Comparison of ENCODE assay signal across 18 cellular contexts in the genomic region with DNA sequence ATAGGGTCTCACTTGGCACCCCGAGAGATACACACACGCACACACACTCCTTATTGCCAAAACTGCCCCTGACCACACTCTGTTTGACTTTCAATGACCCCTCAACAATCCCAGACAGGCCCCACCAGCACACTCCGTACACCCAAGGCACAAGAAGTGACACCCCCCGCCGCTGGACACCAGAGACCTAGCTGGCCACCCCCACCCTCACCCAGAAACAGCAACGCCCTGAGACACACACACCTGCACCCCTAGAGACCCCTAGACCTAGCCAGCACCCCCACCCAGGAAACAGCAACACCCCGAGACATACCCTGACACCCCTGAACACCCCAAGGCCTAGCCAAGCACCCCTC. TPM values are rescaled to one million over a fixed set of nuclear protein-coding genes. Genes with fewer than 3 reads are reported as not detected.
DNase-seq lines count a peak whose midpoint lies in the region; ATAC-seq and TF ChIP-seq lines count a peak whose summit lies in the region.
"Had no signal": no experiment of that assay in that cellular context is flagged by ENCODE, and none has a peak within 500 bp of the region (broad histone marks: within the 10 kb centered on the region; RNA-seq: fewer than 3 reads in every experiment).

No MANE protein-coding gene starts in this region.

- peaks cover 18% of the 10 kb centered on the region for H3K27me3 ChIP-seq in GM23338 (ENCODE audit: insufficient read depth)
- H3K27me3 ChIP-seq in gastroesophageal sphincter, result peaks cover 34% of the 10 kb centered on the region
- H3K27me3 ChIP-seq in stomach, result peaks cover 0 to 47% (median 29%) of the 10 kb centered on the region in 3 donors

- peaks cover 12% of the 10 kb centered on the region for H3K4me1 ChIP-seq in GM23338 (ENCODE audit: insufficient read depth)
- H3K4me1 ChIP-seq in gastroesophageal sphincter, result peaks cover 0 to 81% (median 28%) of the 10 kb centered on the region in 3 donors
- peaks cover 61 to 81% (median 69%) of the 10 kb centered on the region in 4 donors for H3K4me1 ChIP-seq in stomach

- TF ChIP-seq POLR2A in gastroesophageal sphincter (IDR thresholded peaks at IDR 0.05) (no peak), stomach (IDR thresholded peaks at IDR 0.05) (no peak)

- H4K20me1 ChIP-seq in GM23338 (replicated peaks; ENCODE audit: insufficient read depth), result no peaks in the 10 kb centered on the region; the same call in 1 of the 2 replicates

- H3K9me3 ChIP-seq in gastroesophageal sphincter, result no peaks in the 10 kb centered on the region
- H3K9me3 ChIP-seq in stomach, result no peaks in the 10 kb centered on the region
- H3K9me3 ChIP-seq: BE2C, HAP-1, suprapubic skin had no signal

- DNase-seq in GM23338 (ENCODE audit: low spot score), result no peak
- DNase-seq in activated T-helper 1 cell treated with anti-CD3 and anti-CD28 coated beads, Interleukin-12 subunit alpha, Interleukin-12 subunit beta, Interleukin-2, Interleukin-4 antibody, amounts not matched to agents 30 ng/mL and 10 ng/mL and 1 ng/mL, durations not matched to agents 14 hours and 24 hours and 36 hours (ENCODE audit: low spot score), result no peak
- DNase-seq in stomach, result no peak
- DNase-seq in amygdala (lab: John Stamatoyannopoulos, UW), result no peak
- no peak for DNase-seq in H4 (ENCODE audit: low spot score)
- DNase-seq: activated T-cell treated with anti-CD3 and anti-CD28 coated beads, Interleukin-2, amount 50 U/mL, for 4 hours; effector CD4-positive, alpha-beta T cell; NCI-H1105; NCI-H774; stimulated activated CD4-positive, alpha-beta T cell treated with anti-CD3 and anti-CD28 coated beads, Interleukin-4, amount 100 ng/mL, for 4 hours had no signal

- H3K4me1 Mint-ChIP-seq in GM23338, result peaks cover 35% of the 10 kb centered on the region
- H3K4me1 Mint-ChIP-seq in activated T-helper 1 cell treated with anti-CD3 and anti-CD28 coated beads, Interleukin-12 subunit alpha, Interleukin-12 subunit beta, Interleukin-2, Interleukin-4 antibody, amounts not matched to agents 30 ng/mL and 10 ng/mL and 1 ng/mL, durations not matched to agents 14 hours and 24 hours and 36 hours (ENCODE audit: low read depth), result peaks cover 31% of the 10 kb centered on the region

- TF ChIP-seq CTCF in GM23338 (conservative IDR thresholded peaks at IDR 0.05; ENCODE audit: low read depth in 2 of 2) (no peak), gastroesophageal sphincter (IDR thresholded peaks at IDR 0.05) (no peak), stomach (IDR thresholded peaks at IDR 0.05) (no peak)

- 60% methylated on average over 1 of the region's 7 CpGs; no CpG with 5 or more reads in 1 of the 2 donors for WGBS in gastroesophageal sphincter (ENCODE audit: low coverage in 1 of 2), 2 donors
- 72 to 79% (median 76%) methylated on average over 6 to 7 of the region's 7 CpGs for WGBS in stomach, 5 donors

- H3K79me2 ChIP-seq in GM23338 (replicated peaks; ENCODE audit: insufficient read depth), result no peaks in the 10 kb centered on the region

- no peaks in the 10 kb centered on the region for H3K9me2 ChIP-seq in GM23338 (ENCODE audit: insufficient read depth)

- no peak overlapping the region for H3K27ac ChIP-seq in GM23338 (ENCODE audit: low read depth)
- peak overlapping the region in 3 of 4 donors; percentile 35 to 65 (median 55) for H3K27ac ChIP-seq in gastroesophageal sphincter
- H3K27ac ChIP-seq in stomach, result peak overlapping the region in 4 of 5 donors; percentile 18 to 82 (median 74)
- H3K27ac ChIP-seq: suprapubic skin, VCaP had no signal

- no peak overlapping the region; the same call in 2 of the 3 replicates for H3K4me3 Mint-ChIP-seq in GM23338
- peak overlapping the region; percentile 50 for H3K4me3 Mint-ChIP-seq in activated T-helper 1 cell treated with anti-CD3 and anti-CD28 coated beads, Interleukin-12 subunit alpha, Interleukin-12 subunit beta, Interleukin-2, Interleukin-4 antibody, amounts not matched to agents 30 ng/mL and 10 ng/mL and 1 ng/mL, durations not matched to agents 14 hours and 24 hours and 36 hours
- H3K4me3 Mint-ChIP-seq: activated T-cell treated with anti-CD3 and anti-CD28 coated beads, Interleukin-2, amount 50 U/mL, for 4 hours had no signal

- no peak for ATAC-seq in GM23338
- no peak for ATAC-seq in gastroesophageal sphincter
- no peak for ATAC-seq in HG02623 (IDR thresholded peaks at IDR 0.05; ENCODE audit: unreplicated experiment)

- peaks cover 13% of the 10 kb centered on the region for H3K36me3 Mint-ChIP-seq in GM23338 (ENCODE audit: low read depth)
- peaks cover 3% of the 10 kb centered on the region for H3K36me3 Mint-ChIP-seq in activated T-helper 1 cell treated with anti-CD3 and anti-CD28 coated beads, Interleukin-12 subunit alpha, Interleukin-12 subunit beta, Interleukin-2, Interleukin-4 antibody, amounts not matched to agents 30 ng/mL and 10 ng/mL and 1 ng/mL, durations not matched to agents 14 hours and 24 hours and 36 hours (ENCODE audit: low read depth)

- H3K27me3 Mint-ChIP-seq in GM23338 (ENCODE audit: insufficient read depth, low read depth, poor library complexity), result peaks cover 22% of the 10 kb centered on the region
- H3K27me3 Mint-ChIP-seq in activated T-helper 1 cell treated with anti-CD3 and anti-CD28 coated beads, Interleukin-12 subunit alpha, Interleukin-12 subunit beta, Interleukin-2, Interleukin-4 antibody, amounts not matched to agents 30 ng/mL and 10 ng/mL and 1 ng/mL, durations not matched to agents 14 hours and 24 hours and 36 hours (ENCODE audit: insufficient read depth), result peaks cover 17% of the 10 kb centered on the region

- H3F3A ChIP-seq in GM23338 (replicated peaks; ENCODE audit: low read depth), result peaks cover 16% of the 10 kb centered on the region

- H3K4me2 ChIP-seq in GM23338, result no peak overlapping the region

- H3K4me3 ChIP-seq in GM23338 (no peak overlapping the region), gastroesophageal sphincter (no peak overlapping the region), stomach (no peak overlapping the region)
- H3K4me3 ChIP-seq: HAP-1, suprapubic skin had no signal

- no peaks in the 10 kb centered on the region for H3K9me3 Mint-ChIP-seq in GM23338
- no peaks in the 10 kb centered on the region for H3K9me3 Mint-ChIP-seq in activated T-helper 1 cell treated with anti-CD3 and anti-CD28 coated beads, Interleukin-12 subunit alpha, Interleukin-12 subunit beta, Interleukin-2, Interleukin-4 antibody, amounts not matched to agents 30 ng/mL and 10 ng/mL and 1 ng/mL, durations not matched to agents 14 hours and 24 hours and 36 hours
- H3K9me3 Mint-ChIP-seq: activated CD4-positive, alpha-beta memory T cell treated with anti-CD3 and anti-CD28 coated beads for 36 hours; activated T-cell treated with anti-CD3 and anti-CD28 coated beads, Interleukin-2, amount 50 U/mL, for 4 hours had no signal

- peak overlapping the region; percentile 71; the same call in 1 of the 2 replicates for H3K27ac Mint-ChIP-seq in GM23338
- peak overlapping the region; percentile 40 for H3K27ac Mint-ChIP-seq in activated T-helper 1 cell treated with anti-CD3 and anti-CD28 coated beads, Interleukin-12 subunit alpha, Interleukin-12 subunit beta, Interleukin-2, Interleukin-4 antibody, amounts not matched to agents 30 ng/mL and 10 ng/mL and 1 ng/mL, durations not matched to agents 14 hours and 24 hours and 36 hours
- H3K27ac Mint-ChIP-seq: activated CD4-positive, alpha-beta memory T cell treated with anti-CD3 and anti-CD28 coated beads for 36 hours had no signal

- H3K36me3 ChIP-seq in GM23338 (ENCODE audit: insufficient read depth) (peaks cover 5% of the 10 kb centered on the region; the same call in 1 of the 2 replicates), gastroesophageal sphincter (peaks cover 0 to 45% of the 10 kb centered on the region in 2 donors), stomach (peaks cover 16 to 46% (median 44%) of the 10 kb centered on the region in 4 donors)

- no peak overlapping the region for H2AFZ ChIP-seq in GM23338

- intact Hi-C loops in activated T-helper 1 cell treated with anti-CD3 and anti-CD28 coated beads, Interleukin-12 subunit alpha, Interleukin-12 subunit beta, Interleukin-2, Interleukin-4 antibody, amounts not matched to agents 30 ng/mL and 10 ng/mL and 1 ng/mL, durations not matched to agents 14 hours and 24 hours and 36 hours (cut with micrococcal nuclease), result loop anchor here (5.0 kb wide), 1 partner anchor 339 kb away; a partner anchor contains a TSS
- intact Hi-C loops in stomach (cut with DNase I; ENCODE audit: low total_unique reads), result no loop called here

- TF ChIP-seq EP300 in gastroesophageal sphincter (IDR thresholded peaks at IDR 0.05), result no peak
- no peak for TF ChIP-seq EP300 in stomach (IDR thresholded peaks at IDR 0.05)

RNA-seq across cellular contexts. Expression of a gene that starts 1.1 kb away (rescaled TPM):
- 1.2 TPM in 1 of 2 replicates, not detected in the other for total RNA-seq in GM23338 (2014; rRNA removed; shearing (Covaris generic))
- 0.56 and 0.57 TPM in 2 replicates for polyA plus RNA-seq in GM23338 (2016; fragmentation: Nextera tagmentation; extraction: Ambion mirVana)
- 0.44 and 0.78 TPM in 2 replicates for total RNA-seq in activated T-helper 1 cell treated with anti-CD3 and anti-CD28 coated beads, Interleukin-12 subunit alpha, Interleukin-12 subunit beta, Interleukin-2, Interleukin-4 antibody, amounts not matched to agents 30 ng/mL and 10 ng/mL and 1 ng/mL, durations not matched to agents 14 hours and 24 hours and 36 hours
- total RNA-seq in gastroesophageal sphincter, result 1 to 10 TPM in 2 of 4 donors, under 1 TPM in 2; 0.23 to 4.6 (median 1.3) TPM
- total RNA-seq in stomach, result 1 to 10 TPM in 2 of 5 donors, not detected in 3; 1.2 to 3.3 TPM
- 1 to 10 TPM in 2 of 3 donors, not detected in 1; 1.4 to 3.4 TPM for polyA plus RNA-seq in stomach
- not detected in 2 replicates for total RNA-seq in H4 (2014; rRNA removed; shearing (Covaris generic))
- total RNA-seq: cardiac septum had no signal

RNA-seq across cellular contexts. Expression of a gene that starts 19.6 kb away (rescaled TPM):
- 92.3 and 106 TPM in 2 replicates for total RNA-seq in GM23338 (2014; rRNA removed; shearing (Covaris generic))
- 50.9 and 51.6 TPM in 2 replicates for polyA plus RNA-seq in GM23338 (2016; fragmentation: Nextera tagmentation; extraction: Ambion mirVana)
- 42.9 and 43.7 TPM in 2 replicates for total RNA-seq in activated T-helper 1 cell treated with anti-CD3 and anti-CD28 coated beads, Interleukin-12 subunit alpha, Interleukin-12 subunit beta, Interleukin-2, Interleukin-4 antibody, amounts not matched to agents 30 ng/mL and 10 ng/mL and 1 ng/mL, durations not matched to agents 14 hours and 24 hours and 36 hours
- 100 to 1,000 TPM in 1 of 4 donors, 10 to 100 TPM in 3; 63.8 to 115 (median 78.3) TPM for total RNA-seq in gastroesophageal sphincter
- 100 to 1,000 TPM in 4 of 5 donors, 10 to 100 TPM in 1; 73.3 to 662 (median 174) TPM for total RNA-seq in stomach
- 100 to 1,000 TPM in 2 of 3 donors, 10 to 100 TPM in 1; 98.9 to 126 (median 102) TPM for polyA plus RNA-seq in stomach
- total RNA-seq in H4 (2014; rRNA removed; shearing (Covaris generic)), result 36.5 and 62.6 TPM in 2 replicates

RNA-seq across cellular contexts. Expression of a gene that starts 41.9 kb away (rescaled TPM):
- 53.3 TPM in 2 replicates for total RNA-seq in GM23338 (2014; rRNA removed; shearing (Covaris generic))
- polyA plus RNA-seq in GM23338 (2016; fragmentation: Nextera tagmentation; extraction: Ambion mirVana) (43.2 and 44.0 TPM in 2 replicates), stomach (10 to 100 TPM; 74.9 to 85.8 (median 80.9) TPM)
- 104 and 120 TPM in 2 replicates for total RNA-seq in activated T-helper 1 cell treated with anti-CD3 and anti-CD28 coated beads, Interleukin-12 subunit alpha, Interleukin-12 subunit beta, Interleukin-2, Interleukin-4 antibody, amounts not matched to agents 30 ng/mL and 10 ng/mL and 1 ng/mL, durations not matched to agents 14 hours and 24 hours and 36 hours
- total RNA-seq in gastroesophageal sphincter (10 to 100 TPM; 59.3 to 72.8 (median 68.2) TPM), stomach (10 to 100 TPM in 4 of 5 donors, 1 to 10 TPM in 1; 9.9 to 62.6 (median 33.0) TPM)
- 110 and 137 TPM in 2 replicates for total RNA-seq in H4 (2014; rRNA removed; shearing (Covaris generic))

RNA-seq across cellular contexts. Expression of a gene that starts 43.2 kb away (rescaled TPM):
- total RNA-seq in GM23338 (2014; rRNA removed; shearing (Covaris generic)), result 147 and 201 TPM in 2 replicates
- 86.8 and 106 TPM in 2 replicates for polyA plus RNA-seq in GM23338 (2016; fragmentation: Nextera tagmentation; extraction: Ambion mirVana)
- total RNA-seq in activated T-helper 1 cell treated with anti-CD3 and anti-CD28 coated beads, Interleukin-12 subunit alpha, Interleukin-12 subunit beta, Interleukin-2, Interleukin-4 antibody, amounts not matched to agents 30 ng/mL and 10 ng/mL and 1 ng/mL, durations not matched to agents 14 hours and 24 hours and 36 hours, result 151 and 180 TPM in 2 replicates
- total RNA-seq in gastroesophageal sphincter, result 100 to 1,000 TPM in 3 of 4 donors, 10 to 100 TPM in 1; 98.2 to 286 (median 139) TPM
- 100 to 1,000 TPM in 2 of 5 donors, 10 to 100 TPM in 3; 44.2 to 268 (median 90.4) TPM for total RNA-seq in stomach
- polyA plus RNA-seq in stomach, result 10 to 100 TPM; 42.0 to 95.6 (median 85.4) TPM
- total RNA-seq in H4 (2014; rRNA removed; shearing (Covaris generic)), result 19.0 and 28.7 TPM in 2 replicates

RNA-seq across cellular contexts. Expression of a gene that starts 53.1 kb away (rescaled TPM):
- total RNA-seq in GM23338 (2014; rRNA removed; shearing (Covaris generic)), result 104 and 107 TPM in 2 replicates
- polyA plus RNA-seq in GM23338 (2016; fragmentation: Nextera tagmentation; extraction: Ambion mirVana) (268 and 277 TPM in 2 replicates), stomach (100 to 1,000 TPM; 114 to 266 (median 166) TPM)
- total RNA-seq in activated T-helper 1 cell treated with anti-CD3 and anti-CD28 coated beads, Interleukin-12 subunit alpha, Interleukin-12 subunit beta, Interleukin-2, Interleukin-4 antibody, amounts not matched to agents 30 ng/mL and 10 ng/mL and 1 ng/mL, durations not matched to agents 14 hours and 24 hours and 36 hours, result 110 and 120 TPM in 2 replicates
- total RNA-seq in gastroesophageal sphincter (10 to 100 TPM; 21.3 to 27.2 (median 24.3) TPM), stomach (10 to 100 TPM; 10.5 to 90.4 (median 54.0) TPM)
- total RNA-seq in H4 (2014; rRNA removed; shearing (Covaris generic)), result 80.7 and 124 TPM in 2 replicates
